ENCODE assay signal across 1 cellular context in the genomic region with DNA sequence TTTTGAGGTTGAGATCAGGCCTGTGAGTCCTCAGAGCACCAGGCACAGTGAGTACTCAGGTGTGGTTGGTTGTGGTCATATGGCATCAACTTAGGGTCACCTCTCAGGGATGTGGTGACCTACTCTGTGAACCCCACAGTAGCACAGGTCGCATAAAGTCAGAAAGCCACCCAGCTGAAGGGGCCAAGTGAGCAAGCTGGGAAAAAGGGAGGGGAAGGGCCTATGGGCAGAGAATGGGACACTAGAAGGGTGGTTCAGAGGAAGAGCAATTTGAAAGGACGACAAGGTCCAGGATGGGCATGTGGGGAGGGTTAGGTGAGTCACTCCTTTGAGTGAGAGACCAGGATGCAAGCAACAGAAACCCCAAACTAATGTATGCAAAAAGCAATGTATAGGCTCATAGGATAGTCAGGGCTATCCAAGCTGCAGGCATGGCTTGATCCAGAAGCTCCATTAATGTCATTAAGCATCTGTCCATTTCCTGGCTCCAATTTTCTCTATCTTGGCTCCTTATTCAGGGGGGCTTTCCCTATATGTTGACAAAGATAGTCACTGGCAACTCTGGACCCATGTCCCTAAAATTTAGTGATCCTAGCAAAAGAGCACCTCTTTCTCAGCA.
TF ChIP-seq lines count a peak whose summit lies in the region.

No MANE protein-coding gene starts in this region.

TF ChIP-seq in H1, 55 proteins besides CTCF, POLR2A, EP300 and RAD21:
- peak; percentile 8; the same call in 1 of the 2 replicates for TF ChIP-seq POLR2AphosphoS5 (IDR thresholded peaks at IDR 0.05; ENCODE audit: low read depth, low read length)
- TF ChIP-seq, protein P1, sequence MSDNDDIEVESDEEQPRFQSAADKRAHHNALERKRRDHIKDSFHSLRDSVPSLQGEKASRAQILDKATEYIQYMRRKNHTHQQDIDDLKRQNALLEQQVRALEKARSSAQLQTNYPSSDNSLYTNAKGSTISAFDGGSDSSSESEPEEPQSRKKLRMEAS (IDR thresholded peaks at IDR 0.05) = no peak
